32 cellular contexts compared by ENCODE assay signal in genomic region chrX:146454363-146454762, GRCh38.
"Had no signal": no experiment of that assay in that cellular context is flagged by ENCODE, and none has a peak within 500 bp of the region (broad histone marks: within the 10 kb centered on the region; RNA-seq: fewer than 3 reads in every experiment).

No MANE protein-coding gene starts in this region.

- ATAC-seq: activated CD4-positive, alpha-beta T cell treated with anti-CD3 and anti-CD28 coated beads for 36 hours; activated CD4-positive, CD25-positive, alpha-beta regulatory T cell treated with anti-CD3 and anti-CD28 coated beads, Interleukin-2, amount 50 U/mL, for 24 hours; activated CD8-positive, alpha-beta memory T cell treated with anti-CD3 and anti-CD28 coated beads, Interleukin-2, amount 10 ng/mL, durations not matched to agents 7 days and 5 days; activated CD8-positive, alpha-beta T cell treated with anti-CD3 and anti-CD28 coated beads, Interleukin-2, amount 10 ng/mL, durations not matched to agents 7 days and 5 days; activated naive CD8-positive, alpha-beta T cell treated with anti-CD3 and anti-CD28 coated beads, Interleukin-2, amount 50 U/mL, for 24 hours; WTC11 had no signal

- H3K36me3 ChIP-seq: cardiac muscle cell, WERI-Rb-1 had no signal

- DNase-seq: activated CD4-positive, alpha-beta memory T cell treated with anti-CD3 and anti-CD28 coated beads, Interleukin-2, amount 10 ng/mL, durations not matched to agents 7 days and 5 days; activated CD4-positive, alpha-beta T cell treated with anti-CD3 and anti-CD28 coated beads for 1 hour; activated CD4-positive, alpha-beta T cell treated with anti-CD3 and anti-CD28 coated beads for 36 hours; activated CD4-positive, alpha-beta T cell treated with anti-CD3 and anti-CD28 coated beads for 48 hours; activated CD4-positive, alpha-beta T cell treated with anti-CD3 and anti-CD28 coated beads, Interleukin-2, amount 10 ng/mL, durations not matched to agents 7 days and 5 days; activated CD4-positive, alpha-beta T cell treated with anti-CD3 and anti-CD28 coated beads, Interleukin-2, amount 50 U/mL, for 48 hours; activated CD4-positive, CD25-positive, alpha-beta regulatory T cell; activated CD8-positive, alpha-beta memory T cell treated with anti-CD3 and anti-CD28 coated beads for 24 hours; activated CD8-positive, alpha-beta memory T cell treated with anti-CD3 and anti-CD28 coated beads, Interleukin-2, amount 10 ng/mL, durations not matched to agents 7 days and 5 days; activated CD8-positive, alpha-beta memory T cell treated with anti-CD3 and anti-CD28 coated beads, Interleukin-2, amount 50 U/mL, for 48 hours; activated CD8-positive, alpha-beta T cell treated with anti-CD3 and anti-CD28 coated beads, Interleukin-2, amount 10 ng/mL, durations not matched to agents 7 days and 5 days; activated effector memory CD4-positive, alpha-beta T cell treated with Interleukin-2 at 50 U/mL for 16 hours; activated gamma-delta T cell; activated naive CD4-positive, alpha-beta T cell treated with anti-CD3 and anti-CD28 coated beads, Interleukin-2, amount 10 ng/mL, durations not matched to agents 7 days and 5 days; activated naive CD4-positive, alpha-beta T cell treated with Interleukin-2 at 50 U/mL for 16 hours; activated naive CD8-positive, alpha-beta T cell treated with anti-CD3 and anti-CD28 coated beads, Interleukin-2, amount 10 ng/mL, durations not matched to agents 7 days and 5 days; activated naive CD8-positive, alpha-beta T cell treated with anti-CD3 and anti-CD28 coated beads, Interleukin-2, amount 50 U/mL, for 24 hours; activated T-cell treated with anti-CD3 and anti-CD28 coated beads, Interleukin-2, amount 50 U/mL, for 24 hours; activated T-cell treated with anti-CD3 and anti-CD28 coated beads, Interleukin-2, amount 50 U/mL, for 48 hours; aorta; caudate nucleus; cerebellar nuclear complex; SW 1271; T-helper 1 cell; T-helper 2 cell; T-helper 9 cell; WERI-Rb-1 had no signal

- H3K27me3 ChIP-seq: cardiac muscle cell had no signal

- H3K4me3 ChIP-seq: cardiac muscle cell had no signal

- FAIRE-seq: bronchial epithelial cell, TTC549 had no signal

- H3K27ac ChIP-seq: cardiac muscle cell, WERI-Rb-1 had no signal
